13 cellular contexts compared by ENCODE assay signal in genomic region chr6:111803384-111803783, GRCh38.
DNase-seq lines count a peak whose midpoint lies in the region; ATAC-seq and TF ChIP-seq lines count a peak whose summit lies in the region.
"Had no signal": no experiment of that assay in that cellular context is flagged by ENCODE, and none has a peak within 500 bp of the region (broad histone marks: within the 10 kb centered on the region; RNA-seq: fewer than 3 reads in every experiment).

No MANE protein-coding gene starts in this region.

- ATAC-seq in Right ventricle myocardium inferior: no peak
- ATAC-seq in memory B cell (ENCODE audit: low read depth): peak; percentile 54
- no peak for ATAC-seq in GM19467 (IDR thresholded peaks at IDR 0.05; ENCODE audit: unreplicated experiment)
- ATAC-seq: left colon, psoas muscle had no signal

- H4K20me1 ChIP-seq in GM23248 (ENCODE audit: insufficient read depth): no peaks in the 10 kb centered on the region

- no peak overlapping the region for H3K4me2 ChIP-seq in GM23248 (ENCODE audit: unreplicated experiment)

- DNase-seq in left ventricle myocardium inferior: no peak
- no peak for DNase-seq in Right ventricle myocardium inferior (ENCODE audit: missing footprints)
- DNase-seq in activated T-helper 9 cell treated with anti-CD3 and anti-CD28 coated beads, Interleukin-2, amount 50 U/mL, for 16 hours (ENCODE audit: low read depth): peak; percentile 28
- DNase-seq in memory B cell (ENCODE audit: low spot score in 2 of 2): no peak
- DNase-seq in thyroid gland: no peak
- no peak for DNase-seq in GM23248
- DNase-seq in GM10248 (ENCODE audit: extremely low spot score): no peak
- DNase-seq: activated CD8-positive, alpha-beta memory T cell treated with anti-CD3 and anti-CD28 coated beads for 24 hours; GF-D8; left colon; psoas muscle had no signal

- TF ChIP-seq POLR2A in thyroid gland (IDR thresholded peaks at IDR 0.05): no peak

- peaks cover 97% of the 10 kb centered on the region for H3K79me2 ChIP-seq in GM23248 (ENCODE audit: insufficient read depth)

- TF ChIP-seq CTCF in left ventricle myocardium inferior (IDR thresholded peaks at IDR 0.05; ENCODE audit: borderline replicate concordance): no peak
- TF ChIP-seq CTCF in thyroid gland (IDR thresholded peaks at IDR 0.05): no peak
- no peak for TF ChIP-seq CTCF in GM10248 (IDR thresholded peaks at IDR 0.05; ENCODE audit: control extremely low read depth, extremely low read depth, low read depth, missing control alignments)

- peaks cover 30% of the 10 kb centered on the region for H3K4me1 Mint-ChIP-seq in memory B cell

- POLR2A ChIA-PET in GM10248 (lab: Yijun Ruan, JAX): interaction anchor here (0.9 kb wide), 1 partner anchor 39 kb away, joined by 3 read pairs; no protein-coding TSS in a partner anchor

- no peak overlapping the region for H3K27ac Mint-ChIP-seq in memory B cell

- H3K9ac ChIP-seq in GM23248: no peak overlapping the region

- peaks cover 2% of the 10 kb centered on the region for H3K36me3 Mint-ChIP-seq in memory B cell

- H3K9me3 ChIP-seq in left ventricle myocardium inferior (replicated peaks) (no peaks in the 10 kb centered on the region), thyroid gland (no peaks in the 10 kb centered on the region), GM23248 (ENCODE audit: low read depth) (no peaks in the 10 kb centered on the region)
- H3K9me3 ChIP-seq: psoas muscle had no signal

- intact Hi-C loops in left ventricle myocardium inferior (cut with micrococcal nuclease): no loop called here
- intact Hi-C loops in Right ventricle myocardium inferior (cut with DNase I): loop anchor here (5.0 kb wide), 2 partner anchors 61 to 69 kb away; partner anchors contain the start of gene FYN
- intact Hi-C loops in thyroid gland (cut with DNase I): loop anchor here (10.0 kb wide), 1 partner anchor 191 kb away; no protein-coding TSS in a partner anchor

- 86 to 87% methylated on average over 1 of the region's 1 CpG for WGBS in thyroid gland, 2 donors
- 88 to 92% methylated on average over 1 of the region's 1 CpG for WGBS in GM23248 (ENCODE audit: low coverage in 1 of 2, low lambda C conversion rate in 2 of 2, missing lambda C conversion rate in 2 of 2), 2 experiments

- H3K27me3 Mint-ChIP-seq in memory B cell: no peaks in the 10 kb centered on the region

- peaks cover 47% of the 10 kb centered on the region for H3F3A ChIP-seq in GM23248 (ENCODE audit: insufficient read depth)

- no peak overlapping the region for H2AFZ ChIP-seq in GM23248

- H3K4me1 ChIP-seq in left ventricle myocardium inferior: peaks cover 77% of the 10 kb centered on the region
- H3K4me1 ChIP-seq in thyroid gland: peaks cover 38 to 87% of the 10 kb centered on the region in 2 donors
- peaks cover 61% of the 10 kb centered on the region for H3K4me1 ChIP-seq in GM23248 (ENCODE audit: insufficient read depth)
- H3K4me1 ChIP-seq: psoas muscle had no signal

- in situ Hi-C loops in GM23248 (cut with MboI): no loop called here

- H3K4me3 ChIP-seq in left ventricle myocardium inferior: peak overlapping the region; percentile 10
- H3K4me3 ChIP-seq in thyroid gland (replicated peaks in 1 of 3): no peak overlapping the region
- H3K4me3 ChIP-seq in GM23248: no peak overlapping the region
- H3K4me3 ChIP-seq: cardiac muscle cell, psoas muscle had no signal

- H3K4me3 Mint-ChIP-seq in memory B cell: no peak overlapping the region

- H3K36me3 ChIP-seq in left ventricle myocardium inferior: no peaks in the 10 kb centered on the region
- no peaks in the 10 kb centered on the region for H3K36me3 ChIP-seq in thyroid gland
- no peaks in the 10 kb centered on the region for H3K36me3 ChIP-seq in GM23248 (ENCODE audit: low read depth)
- H3K36me3 ChIP-seq: cardiac muscle cell had no signal

- no peaks in the 10 kb centered on the region for H3K27me3 ChIP-seq in left ventricle myocardium inferior (ENCODE audit: low read depth)
- H3K27me3 ChIP-seq in thyroid gland: no peaks in the 10 kb centered on the region
- no peaks in the 10 kb centered on the region for H3K27me3 ChIP-seq in GM23248 (replicated peaks; ENCODE audit: insufficient read depth)
- H3K27me3 ChIP-seq: cardiac muscle cell had no signal

- H3K9me2 ChIP-seq in GM23248 (ENCODE audit: insufficient read depth): no peaks in the 10 kb centered on the region

- H3K27ac ChIP-seq in left ventricle myocardium inferior (replicated peaks): peak overlapping the region; percentile 70
- H3K27ac ChIP-seq in thyroid gland: peak overlapping the region in 2 of 3 donors; percentile 83 to 84
- no peak overlapping the region for H3K27ac ChIP-seq in GM23248
- H3K27ac ChIP-seq: cardiac muscle cell, psoas muscle had no signal

- CTCF ChIA-PET in GM10248 (lab: Yijun Ruan, JAX): interaction anchor here (1.2 to 2.6 kb wide), 5 partner anchors 14 to 39 kb away, joined by 3 to 8 read pairs (median 3); no protein-coding TSS in a partner anchor

- H3K9me3 Mint-ChIP-seq in memory B cell: no peaks in the 10 kb centered on the region
